ENCODE assay signal across 13 cellular contexts in genomic region chr16:79007614-79008013, GRCh38.
A peak's percentile ranks its signal among the peaks of the same experiment; 100 is the strongest.
DNase-seq lines count a peak whose midpoint lies in the region; ATAC-seq and TF ChIP-seq lines count a peak whose summit lies in the region.
"Had no signal": no experiment of that assay in that cellular context is flagged by ENCODE, and none has a peak within 500 bp of the region (broad histone marks: within the 10 kb centered on the region; RNA-seq: fewer than 3 reads in every experiment).

No MANE protein-coding gene starts in this region.

- ATAC-seq in GM18502 (IDR thresholded peaks at IDR 0.05; ENCODE audit: poor library complexity, unreplicated experiment): peak; percentile 53
- ATAC-seq in GM18870 (IDR thresholded peaks at IDR 0.05; ENCODE audit: unreplicated experiment): peak; percentile 76
- ATAC-seq in HG03432 (IDR thresholded peaks at IDR 0.05; ENCODE audit: unreplicated experiment): peak; percentile 77
- ATAC-seq in sciatic nerve: no peak

- H3K4me3 ChIP-seq in epithelial cell of esophagus (ENCODE audit: low read length): no peak overlapping the region
- H3K4me3 ChIP-seq: GM23248, hepatocyte, ovary, spleen had no signal

- TF ChIP-seq CTCF in epithelial cell of esophagus (IDR thresholded peaks at IDR 0.05; ENCODE audit: insufficient read depth, low read depth, low read length, missing control alignments): no peak

- DNase-seq in epithelial cell of esophagus (ENCODE audit: low read depth) (peak; percentile 57), T1000 (lab: John Stamatoyannopoulos, UW) (no peak), sciatic nerve (ENCODE audit: low spot score) (no peak), RKO (ENCODE audit: low spot score) (no peak)
- DNase-seq: DMS79 treated with DMSO at 0.1 percent for 48 hours, GM23248, NCI-H82, ovary, spleen had no signal

- intact Hi-C loops in sciatic nerve (cut with DNase I): no loop called here
